Comparison of ENCODE assay signal across 9 cellular contexts in genomic region chr12:25811656-25812126, GRCh38.
DNase-seq lines count a peak whose midpoint lies in the region; ATAC-seq, FAIRE-seq and TF ChIP-seq lines count a peak whose summit lies in the region.
"Had no signal": no experiment of that assay in that cellular context is flagged by ENCODE, and none has a peak within 500 bp of the region (broad histone marks: within the 10 kb centered on the region; RNA-seq: fewer than 3 reads in every experiment).

No MANE protein-coding gene starts in this region.

- POLR2A ChIA-PET in activated B cell treated with CpG ODN at 0.5 μM for 24 hours (lab: Charles Lee): no interaction called here

- DNase-seq in activated naive CD8-positive, alpha-beta T cell treated with anti-CD3 and anti-CD28 coated beads, Interleukin-2, amount 50 U/mL, for 24 hours: no peak
- DNase-seq in activated naive CD8-positive, alpha-beta T cell treated with anti-CD3 and anti-CD28 coated beads for 36 hours: no peak
- DNase-seq in activated B cell treated with CpG ODN at 0.5 μM for 24 hours (no peak), urothelium cell line (ENCODE audit: low spot score) (peak; percentile 29), H7 (no peak), endothelial cell (ENCODE audit: low spot score) (no peak)

- no peaks in the 10 kb centered on the region for H3K36me3 ChIP-seq in H7 (replicated peaks; ENCODE audit: control insufficient read depth, insufficient read depth, low read length)

- peaks cover 19% of the 10 kb centered on the region for H3K4me1 Mint-ChIP-seq in activated naive CD8-positive, alpha-beta T cell treated with anti-CD3 and anti-CD28 coated beads, Interleukin-2, amount 50 U/mL, for 24 hours
- peaks cover 13% of the 10 kb centered on the region for H3K4me1 Mint-ChIP-seq in activated naive CD8-positive, alpha-beta T cell treated with anti-CD3 and anti-CD28 coated beads for 36 hours
- peaks cover 5% of the 10 kb centered on the region for H3K4me1 Mint-ChIP-seq in activated B cell treated with CpG ODN at 0.5 μM for 24 hours
- H3K4me1 Mint-ChIP-seq in endothelial cell (ENCODE audit: unreplicated experiment): no peaks in the 10 kb centered on the region

- H3K27me3 ChIP-seq in H7 (ENCODE audit: control insufficient read depth, insufficient read depth, low read length): no peaks in the 10 kb centered on the region

- no peak for FAIRE-seq in urothelium cell line (lab: Jason Lieb, UNC)

- H3K4me3 Mint-ChIP-seq in activated naive CD8-positive, alpha-beta T cell treated with anti-CD3 and anti-CD28 coated beads, Interleukin-2, amount 50 U/mL, for 24 hours: no peak overlapping the region
- no peak overlapping the region for H3K4me3 Mint-ChIP-seq in activated naive CD8-positive, alpha-beta T cell treated with anti-CD3 and anti-CD28 coated beads for 36 hours
- H3K4me3 Mint-ChIP-seq in activated B cell treated with CpG ODN at 0.5 μM for 24 hours: no peak overlapping the region
- no peak overlapping the region for H3K4me3 Mint-ChIP-seq in endothelial cell (ENCODE audit: unreplicated experiment)
- H3K4me3 Mint-ChIP-seq: CD14-positive monocyte had no signal

- H3K36me3 Mint-ChIP-seq in activated naive CD8-positive, alpha-beta T cell treated with anti-CD3 and anti-CD28 coated beads, Interleukin-2, amount 50 U/mL, for 24 hours (ENCODE audit: low read depth): no peaks in the 10 kb centered on the region
- no peaks in the 10 kb centered on the region for H3K36me3 Mint-ChIP-seq in activated naive CD8-positive, alpha-beta T cell treated with anti-CD3 and anti-CD28 coated beads for 36 hours
- H3K36me3 Mint-ChIP-seq in activated B cell treated with CpG ODN at 0.5 μM for 24 hours (ENCODE audit: low read depth) (no peaks in the 10 kb centered on the region), endothelial cell (ENCODE audit: low read depth, unreplicated experiment) (no peaks in the 10 kb centered on the region)
- H3K36me3 Mint-ChIP-seq: CD14-positive monocyte had no signal

- H3K27me3 Mint-ChIP-seq in activated naive CD8-positive, alpha-beta T cell treated with anti-CD3 and anti-CD28 coated beads, Interleukin-2, amount 50 U/mL, for 24 hours: peaks cover 2% of the 10 kb centered on the region
- no peaks in the 10 kb centered on the region for H3K27me3 Mint-ChIP-seq in activated naive CD8-positive, alpha-beta T cell treated with anti-CD3 and anti-CD28 coated beads for 36 hours
- H3K27me3 Mint-ChIP-seq in activated B cell treated with CpG ODN at 0.5 μM for 24 hours (peaks cover 6% of the 10 kb centered on the region), endothelial cell (ENCODE audit: unreplicated experiment) (no peaks in the 10 kb centered on the region)

- H3K27ac Mint-ChIP-seq in activated naive CD8-positive, alpha-beta T cell treated with anti-CD3 and anti-CD28 coated beads, Interleukin-2, amount 50 U/mL, for 24 hours: no peak overlapping the region
- no peak overlapping the region for H3K27ac Mint-ChIP-seq in activated naive CD8-positive, alpha-beta T cell treated with anti-CD3 and anti-CD28 coated beads for 36 hours
- H3K27ac Mint-ChIP-seq in activated B cell treated with CpG ODN at 0.5 μM for 24 hours: no peak overlapping the region
- H3K27ac Mint-ChIP-seq in endothelial cell (ENCODE audit: unreplicated experiment): no peak overlapping the region
- H3K27ac Mint-ChIP-seq: CD14-positive monocyte had no signal

- peak; percentile 68 for ATAC-seq in activated naive CD8-positive, alpha-beta T cell treated with anti-CD3 and anti-CD28 coated beads, Interleukin-2, amount 50 U/mL, for 24 hours
- ATAC-seq in HG03103 (IDR thresholded peaks at IDR 0.05; ENCODE audit: low read depth, unreplicated experiment) (peak; percentile 48), activated B cell treated with CpG ODN at 0.5 μM for 24 hours (ENCODE audit: low read depth) (peak; percentile 45), HG03139 (IDR thresholded peaks at IDR 0.05; ENCODE audit: unreplicated experiment) (no peak)

- CTCF ChIA-PET in activated B cell treated with CpG ODN at 0.5 μM for 24 hours (lab: Charles Lee): no interaction called here

- peaks cover 13% of the 10 kb centered on the region for H3K9me3 Mint-ChIP-seq in activated naive CD8-positive, alpha-beta T cell treated with anti-CD3 and anti-CD28 coated beads, Interleukin-2, amount 50 U/mL, for 24 hours
- H3K9me3 Mint-ChIP-seq in activated naive CD8-positive, alpha-beta T cell treated with anti-CD3 and anti-CD28 coated beads for 36 hours: peaks cover 8% of the 10 kb centered on the region
- peaks cover 7% of the 10 kb centered on the region for H3K9me3 Mint-ChIP-seq in activated B cell treated with CpG ODN at 0.5 μM for 24 hours
- no peaks in the 10 kb centered on the region for H3K9me3 Mint-ChIP-seq in endothelial cell (ENCODE audit: unreplicated experiment)

- TF ChIP-seq CTCF in activated B cell treated with CpG ODN at 0.5 μM for 24 hours (IDR thresholded peaks at IDR 0.05) (no peak), endothelial cell (IDR thresholded peaks at IDR 0.05; ENCODE audit: unreplicated experiment) (no peak)

- H3K4me3 ChIP-seq in H7 (ENCODE audit: insufficient read depth, low read depth, low read length): no peak overlapping the region

- intact Hi-C loops in activated B cell treated with CpG ODN at 0.5 μM for 24 hours (cut with micrococcal nuclease): no loop called here
